In the genomic region with DNA sequence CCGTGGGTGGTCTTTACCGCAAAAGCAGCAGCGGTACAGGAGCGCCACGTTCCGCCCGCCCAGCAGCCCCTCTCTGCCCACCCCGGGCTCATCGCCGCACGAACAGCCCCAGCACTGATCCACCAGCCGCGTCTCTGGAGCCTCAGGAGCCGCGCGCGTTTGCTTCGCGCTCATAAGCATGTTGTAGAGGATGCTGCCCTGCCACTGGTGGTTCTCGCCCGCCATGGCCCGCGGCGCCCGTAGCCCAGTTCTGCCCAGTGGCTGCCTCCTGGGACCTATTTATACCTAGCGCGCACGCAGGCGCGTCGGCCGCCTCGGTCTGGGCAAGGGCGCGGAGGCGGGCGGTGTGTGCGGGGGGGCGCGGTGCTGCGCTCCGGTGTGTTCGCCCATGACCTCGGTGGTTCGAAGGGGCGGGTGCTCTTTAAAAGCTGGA, we compare ENCODE assay signal across 10 cellular contexts. TPM values are rescaled to one million over a fixed set of nuclear protein-coding genes. Genes with fewer than 3 reads are reported as not detected.
DNase-seq lines count a peak whose midpoint lies in the region; ATAC-seq and TF ChIP-seq lines count a peak whose summit lies in the region.
"Had no signal": no experiment of that assay in that cellular context is flagged by ENCODE, and none has a peak within 500 bp of the region (broad histone marks: within the 10 kb centered on the region; RNA-seq: fewer than 3 reads in every experiment).

A gene with protein sequence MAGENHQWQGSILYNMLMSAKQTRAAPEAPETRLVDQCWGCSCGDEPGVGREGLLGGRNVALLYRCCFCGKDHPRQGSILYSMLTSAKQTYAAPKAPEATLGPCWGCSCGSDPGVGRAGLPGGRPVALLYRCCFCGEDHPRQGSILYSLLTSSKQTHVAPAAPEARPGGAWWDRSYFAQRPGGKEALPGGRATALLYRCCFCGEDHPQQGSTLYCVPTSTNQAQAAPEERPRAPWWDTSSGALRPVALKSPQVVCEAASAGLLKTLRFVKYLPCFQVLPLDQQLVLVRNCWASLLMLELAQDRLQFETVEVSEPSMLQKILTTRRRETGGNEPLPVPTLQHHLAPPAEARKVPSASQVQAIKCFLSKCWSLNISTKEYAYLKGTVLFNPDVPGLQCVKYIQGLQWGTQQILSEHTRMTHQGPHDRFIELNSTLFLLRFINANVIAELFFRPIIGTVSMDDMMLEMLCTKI (minus strand): TSS at position 252 of the 433 bp plus-strand sequence. CDS start 27 bp downstream, at position 225.

- H3K79me2 ChIP-seq in mesendoderm (ENCODE audit: control insufficient read depth, insufficient read depth, low read length): no peaks in the 10 kb centered on the region

- intact Hi-C loops in IMR-90 (cut with micrococcal nuclease): no loop called here
- intact Hi-C loops in left colon (cut with DNase I, micrococcal nuclease): no loop called here

- H2BK20ac ChIP-seq in IMR-90 (ENCODE audit: low read depth, low read length): no peak within 1 kb of the TSS

- in situ Hi-C loops in IMR-90 (cut with MboI; ENCODE audit: low sequenced_read_pairs): no loop called here

- H2BK15ac ChIP-seq in IMR-90 (ENCODE audit: low read depth, low read length): no peak within 1 kb of the TSS
- no peak within 1 kb of the TSS for H2BK15ac ChIP-seq in mesendoderm (replicated peaks; ENCODE audit: low read depth)

- peak within 1 kb of the TSS; percentile 40 for H3K4me3 Mint-ChIP-seq in chondrocyte (ENCODE audit: unreplicated experiment)
- no peak within 1 kb of the TSS for H3K4me3 Mint-ChIP-seq in effector memory CD8-positive, alpha-beta T cell

- TF ChIP-seq POLR2A in IMR-90 (IDR thresholded peaks at IDR 0.05; ENCODE audit: low read depth, low read length): no peak

- no peaks in the 10 kb centered on the region for H3K9me1 ChIP-seq in IMR-90 (ENCODE audit: insufficient read depth, low read length)

- H3K18ac ChIP-seq in IMR-90 (ENCODE audit: low read depth, low read length): no peak within 1 kb of the TSS
- peak within 1 kb of the TSS; percentile 9 for H3K18ac ChIP-seq in mesendoderm (ENCODE audit: low read length)

- POLR2A ChIA-PET in AG04450 (lab: Yijun Ruan, JAX) (no interaction called here), IMR-90 (lab: Charles Lee; ENCODE audit: unreplicated experiment) (no interaction called here)

- H4K8ac ChIP-seq in IMR-90 (ENCODE audit: low read depth in 2 of 2, low read length in 2 of 2) (no peak within 1 kb of the TSS), mesendoderm (ENCODE audit: low read depth, low read length) (no peak within 1 kb of the TSS)

- H4K91ac ChIP-seq in IMR-90 (ENCODE audit: insufficient read depth, low read depth, low read length): no peak within 1 kb of the TSS

- H2BK5ac ChIP-seq in IMR-90 (ENCODE audit: low read depth, low read length, poor library complexity, severe bottlenecking): no peak within 1 kb of the TSS
- H2BK5ac ChIP-seq in mesendoderm (ENCODE audit: low read length): no peak within 1 kb of the TSS

- H3K4me2 ChIP-seq in IMR-90 (ENCODE audit: low read depth, low read length): peak within 1 kb of the TSS; percentile 28; the same call in 1 of the 2 replicates
- peak within 1 kb of the TSS; percentile 44 for H3K4me2 ChIP-seq in mesendoderm (ENCODE audit: low read length)

- TF ChIP-seq RAD21 in IMR-90 (IDR thresholded peaks at IDR 0.05; ENCODE audit: low read length): no peak

- no TSS peak for BruUV-seq in IMR-90 (replicated peaks; lab: Mats Ljungman, UMichigan)

- H3K79me1 ChIP-seq in IMR-90 (ENCODE audit: low read depth in 1 of 2, low read length in 2 of 2) (no peaks in the 10 kb centered on the region), mesendoderm (ENCODE audit: low read length) (no peaks in the 10 kb centered on the region)

- no peak for TF ChIP-seq CTCF in AG04450 (IDR thresholded peaks at IDR 0.05; ENCODE audit: low read depth, low read length)
- TF ChIP-seq CTCF in IMR-90 (conservative IDR thresholded peaks at IDR 0.05; ENCODE audit: low read depth, low read length): no peak
- TF ChIP-seq CTCF in chondrocyte (IDR thresholded peaks at IDR 0.05): no peak

- no peak within 1 kb of the TSS for H3K14ac ChIP-seq in IMR-90 (replicated peaks; ENCODE audit: low read depth, low read length)

- WGBS in IMR-90 (ENCODE audit: extremely low coverage in 2 of 2, insufficient read length in 1 of 2), 2 experiments: 26% methylated on average over 13 of the region's 46 CpGs; no CpG with 5 or more reads in 1 of the 2 experiments
- WGBS in mesendoderm (ENCODE audit: extremely low coverage, insufficient coverage, low lambda C conversion rate): no CpG with 5 or more reads among the region's 46 CpGs

- no peak within 1 kb of the TSS for H3K27ac ChIP-seq in AG04450 (ENCODE audit: low read depth, low read length)
- H3K27ac ChIP-seq in IMR-90 (ENCODE audit: insufficient read depth, low read length): no peak within 1 kb of the TSS
- no peak within 1 kb of the TSS for H3K27ac ChIP-seq in mesendoderm (ENCODE audit: low read depth, low read length)

- no peaks in the 10 kb centered on the region for H3K9me3 Mint-ChIP-seq in chondrocyte (ENCODE audit: low read depth)
- H3K9me3 Mint-ChIP-seq in effector memory CD8-positive, alpha-beta T cell: peaks cover 0 to 1% of the 10 kb centered on the region in 2 donors

- CTCF ChIA-PET in AG04450 (lab: Charles Lee): no interaction called here
- CTCF ChIA-PET in IMR-90 (lab: Yijun Ruan, JAX): no interaction called here

- peak; percentile 51 for ATAC-seq in IMR-90 (ENCODE audit: low read depth)
- no peak for ATAC-seq in effector memory CD8-positive, alpha-beta T cell (replicated peaks)
- no peak for ATAC-seq in left colon

- DNase-seq in AG04450 (ENCODE audit: low read depth, low spot score): no peak
- DNase-seq in IMR-90: no peak
- no peak for DNase-seq in chondrocyte (ENCODE audit: low spot score)
- DNase-seq in mesendoderm: peak; percentile 16
- DNase-seq in effector memory CD8-positive, alpha-beta T cell: no peak
- DNase-seq in activated CD4-positive, alpha-beta T cell treated with anti-CD3 and anti-CD28 coated beads, Interleukin-2, amount 50 U/mL, for 1 hour: no peak
- DNase-seq in NAMALWA (ENCODE audit: low spot score): no peak
- no peak for DNase-seq in left colon
- DNase-seq: NCI-H446 treated with DMSO at 0.1 percent for 48 hours had no signal

- no peaks in the 10 kb centered on the region for H4K20me1 ChIP-seq in IMR-90 (ENCODE audit: insufficient read depth, low read length)

- H3K27me3 ChIP-seq in AG04450 (ENCODE audit: control insufficient read depth, insufficient read depth, low read length) (peaks cover 7% of the 10 kb centered on the region), IMR-90 (ENCODE audit: control insufficient read depth, insufficient read depth, low read length) (peaks cover 13% of the 10 kb centered on the region), mesendoderm (ENCODE audit: insufficient read depth, low read length, poor library complexity) (peaks cover 2% of the 10 kb centered on the region)

- H3K23ac ChIP-seq in IMR-90 (ENCODE audit: low read depth, low read length): no peak within 1 kb of the TSS
- H3K23ac ChIP-seq in mesendoderm (ENCODE audit: low read length): no peak within 1 kb of the TSS

- H3K4me3 ChIP-seq in AG04450 (ENCODE audit: low read depth, low read length) (peak within 1 kb of the TSS; percentile 45), IMR-90 (ENCODE audit: insufficient read depth, low read depth, low read length) (no peak within 1 kb of the TSS), mesendoderm (ENCODE audit: low read length) (peak within 1 kb of the TSS; percentile 9)

- no peaks in the 10 kb centered on the region for H3K4me1 Mint-ChIP-seq in chondrocyte (ENCODE audit: low read depth)
- no peaks in the 10 kb centered on the region for H3K4me1 Mint-ChIP-seq in effector memory CD8-positive, alpha-beta T cell (ENCODE audit: low read depth in 2 of 2)

- H3K36me3 ChIP-seq in IMR-90 (ENCODE audit: control insufficient read depth, insufficient read depth, low read length) (no peaks in the 10 kb centered on the region), mesendoderm (ENCODE audit: control insufficient read depth, insufficient read depth, low read length) (no peaks in the 10 kb centered on the region)

- H3K27ac Mint-ChIP-seq in chondrocyte (ENCODE audit: unreplicated experiment): no peak within 1 kb of the TSS
- H3K27ac Mint-ChIP-seq in effector memory CD8-positive, alpha-beta T cell: no peak within 1 kb of the TSS

- no peaks in the 10 kb centered on the region; the same call in 1 of the 2 replicates for H3K9me3 ChIP-seq in AG04450 (ENCODE audit: control insufficient read depth, insufficient read depth, low read length)
- no peaks in the 10 kb centered on the region for H3K9me3 ChIP-seq in IMR-90 (ENCODE audit: control insufficient read depth, insufficient read depth, low read length)

- no peak within 1 kb of the TSS for H3K4ac ChIP-seq in IMR-90 (ENCODE audit: low read depth, low read length)
- H3K4ac ChIP-seq in mesendoderm (ENCODE audit: low read depth, low read length): no peak within 1 kb of the TSS

- no peaks in the 10 kb centered on the region for H3K36me3 Mint-ChIP-seq in chondrocyte (ENCODE audit: low read depth)
- no peaks in the 10 kb centered on the region for H3K36me3 Mint-ChIP-seq in effector memory CD8-positive, alpha-beta T cell (ENCODE audit: insufficient read depth)

- H3K27me3 Mint-ChIP-seq in chondrocyte (ENCODE audit: low read depth): peaks cover 9% of the 10 kb centered on the region
- H3K27me3 Mint-ChIP-seq in effector memory CD8-positive, alpha-beta T cell: no peaks in the 10 kb centered on the region

- no peak within 1 kb of the TSS for H3K9ac ChIP-seq in IMR-90 (ENCODE audit: low read depth, low read length)
- peak within 1 kb of the TSS; percentile 61 for H3K9ac ChIP-seq in mesendoderm (ENCODE audit: low read length)

- H4K5ac ChIP-seq in IMR-90 (ENCODE audit: low read depth, low read length) (no peak within 1 kb of the TSS), mesendoderm (ENCODE audit: low read length) (no peak within 1 kb of the TSS)

- H3K4me1 ChIP-seq in IMR-90 (ENCODE audit: control insufficient read depth, insufficient read depth, low read length): no peaks in the 10 kb centered on the region
- H3K4me1 ChIP-seq in mesendoderm (ENCODE audit: control insufficient read depth, low read depth, low read length): no peaks in the 10 kb centered on the region

- dilution Hi-C loops in IMR-90 (cut with HindIII; ENCODE audit: low sequenced_read_pairs, unreplicated experiment): no loop called here

- H2AFZ ChIP-seq in IMR-90 (replicated peaks; ENCODE audit: low read length, poor library complexity): peak within 1 kb of the TSS; percentile 75

- no peak within 1 kb of the TSS for H2BK120ac ChIP-seq in IMR-90 (ENCODE audit: low read depth, low read length)
- no peak within 1 kb of the TSS for H2BK120ac ChIP-seq in mesendoderm (ENCODE audit: low read depth, low read length)

- H2AK9ac ChIP-seq in IMR-90 (replicated peaks; ENCODE audit: low read depth, low read length, poor library complexity): no peak within 1 kb of the TSS

- H3K56ac ChIP-seq in IMR-90 (ENCODE audit: extremely low read depth, insufficient read depth, low read length): no peak within 1 kb of the TSS
- peak within 1 kb of the TSS; percentile 45 for H3K56ac ChIP-seq in mesendoderm (ENCODE audit: low read length)

- no peak within 1 kb of the TSS for H2AK5ac ChIP-seq in IMR-90 (ENCODE audit: low read depth, low read length)
- no peak within 1 kb of the TSS for H2AK5ac ChIP-seq in mesendoderm (ENCODE audit: low read length)

RNA-seq across cellular contexts. Expression of the gene that starts here (rescaled TPM):
- polyA plus RNA-seq in AG04450 (2011; rRNA removed) (0.09 and 0.12 TPM in 2 replicates), IMR-90 (2012; rRNA removed) (not detected in 2 replicates)
- not detected in 2 replicates for polyA minus RNA-seq in AG04450 (2011; rRNA and poly(A)+ RNA removed)
- total RNA-seq in IMR-90 (2012; rRNA removed) (not detected in 2 replicates), chondrocyte (not detected in 3 replicates), left colon (not detected)
- 0.09 and 0.10 TPM in 2 replicates for polyA plus RNA-seq in IMR-90 (2012; cell fraction: cytosol; rRNA removed)
- 0.06 and 0.09 TPM in 2 replicates for polyA plus RNA-seq in IMR-90 (2012; cell fraction: nucleus; rRNA removed; ENCODE audit: low replicate concordance)
- polyA plus RNA-seq in mesendoderm (2013, experiment 1 of 2): 2.3 TPM
- 2.4 TPM for polyA plus RNA-seq in mesendoderm (2013, experiment 2 of 2)
- total RNA-seq: lung microvascular endothelial cell had no signal

Comparison
In these comparisons a context has a peak if more than half of its experiments do, and no peak if none do; other contexts are left out.
1. Peak in ATAC-seq and H3K4me2 ChIP-seq in IMR-90; RNA of the gene not detected or under 1 TPM.